Comparison of ENCODE assay signal across 8 cellular contexts in the genomic region with DNA sequence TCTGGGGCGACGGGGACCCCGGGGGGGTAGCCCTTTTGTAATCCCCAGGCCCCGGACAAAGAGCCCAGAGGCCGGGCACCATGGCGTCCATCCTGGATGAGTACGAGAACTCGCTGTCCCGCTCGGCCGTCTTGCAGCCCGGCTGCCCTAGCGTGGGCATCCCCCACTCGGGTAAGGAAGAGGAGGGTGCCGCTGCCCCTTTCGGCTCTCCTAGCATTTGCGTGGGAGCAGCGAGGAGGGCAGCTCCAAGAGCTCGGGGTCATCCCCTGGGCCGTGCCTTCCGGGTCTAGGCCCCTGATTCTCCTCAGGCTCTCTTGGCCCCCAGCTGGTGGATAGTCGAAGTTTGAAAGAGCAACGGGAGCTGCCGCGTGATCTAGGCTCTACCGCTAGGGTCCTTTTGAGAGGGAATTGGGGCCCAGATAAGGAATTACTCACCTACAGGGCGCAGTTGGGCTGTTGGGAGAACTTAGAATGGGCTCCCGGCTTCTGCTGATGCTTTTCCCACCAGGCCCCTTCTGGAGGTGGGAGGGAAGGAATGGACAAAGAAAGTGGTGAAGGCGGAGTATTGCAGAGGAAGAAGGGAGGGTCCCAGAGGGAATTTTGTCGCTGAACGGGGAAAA. TPM values are rescaled to one million over a fixed set of nuclear protein-coding genes. Genes with fewer than 3 reads are reported as not detected.
DNase-seq lines count a peak whose midpoint lies in the region; ATAC-seq and TF ChIP-seq lines count a peak whose summit lies in the region.

No MANE protein-coding gene starts in this region.

- H3K27me3 ChIP-seq in SK-N-SH (ENCODE audit: insufficient read depth) (no peaks in the 10 kb centered on the region), heart right ventricle (no peaks in the 10 kb centered on the region), psoas muscle (ENCODE audit: insufficient read depth in 3 of 3, low read length in 2 of 3) (no peaks in the 10 kb centered on the region)

- peaks cover 19% of the 10 kb centered on the region in 2 experiments for H3K36me3 ChIP-seq in SK-N-SH (replicated peaks in 1 of 2; ENCODE audit: control insufficient read depth in 1 of 2, insufficient read depth in 2 of 2, low read length in 1 of 2)
- peaks cover 0 to 43% (median 28%) of the 10 kb centered on the region in 9 donors for H3K36me3 ChIP-seq in heart right ventricle
- H3K36me3 ChIP-seq in psoas muscle (ENCODE audit: insufficient read depth in 1 of 2, low read depth in 1 of 2) = peaks cover 0 to 42% of the 10 kb centered on the region in 2 donors

- peak overlapping the region; percentile 99 for H3K27ac Mint-ChIP-seq in activated naive CD8-positive, alpha-beta T cell treated with anti-CD3 and anti-CD28 coated beads, Interleukin-2, amount 10 ng/mL, durations not matched to agents 7 days and 5 days

- peaks cover 31% of the 10 kb centered on the region for H3K79me2 ChIP-seq in SK-N-SH (ENCODE audit: insufficient read depth)

- H3K27me3 Mint-ChIP-seq in activated naive CD8-positive, alpha-beta T cell treated with anti-CD3 and anti-CD28 coated beads, Interleukin-2, amount 10 ng/mL, durations not matched to agents 7 days and 5 days = peaks cover 6% of the 10 kb centered on the region

- H3K4me3 ChIP-seq in AG10803 (ENCODE audit: low read length) (peak overlapping the region; percentile 94), SK-N-SH (ENCODE audit: low read depth in 2 of 2, low read length in 1 of 2) (peak overlapping the region; percentile 88 to 91), heart right ventricle (peak overlapping the region; percentile 57 to 99 (median 90)), psoas muscle (peak overlapping the region; percentile 98)

- WGBS in SK-N-SH (ENCODE audit: low lambda C conversion rate) = 2% methylated on average over 10 of the region's 31 CpGs
- 0 to 2% methylated on average over 31 of the region's 31 CpGs for WGBS in heart right ventricle, 2 donors
- WGBS in psoas muscle, 3 donors = 1 to 3% (median 2%) methylated on average over 27 to 31 of the region's 31 CpGs

- TF ChIP-seq EP300 in SK-N-SH (IDR thresholded peaks at IDR 0.05; ENCODE audit: borderline replicate concordance in 1 of 2, low read depth in 1 of 2, low read length in 1 of 2) = no peak

- H3K9me3 ChIP-seq in SK-N-SH (no peaks in the 10 kb centered on the region), heart right ventricle (no peaks in the 10 kb centered on the region), psoas muscle (no peaks in the 10 kb centered on the region)

- peak overlapping the region; percentile 36 to 85 for H3K27ac ChIP-seq in SK-N-SH (ENCODE audit: low read depth in 2 of 2, low read length in 1 of 2)
- peak overlapping the region; percentile 69 to 95 (median 86) for H3K27ac ChIP-seq in heart right ventricle
- peak overlapping the region; percentile 88 for H3K27ac ChIP-seq in psoas muscle

- peaks cover 18% of the 10 kb centered on the region for H3K36me3 Mint-ChIP-seq in activated naive CD8-positive, alpha-beta T cell treated with anti-CD3 and anti-CD28 coated beads, Interleukin-2, amount 10 ng/mL, durations not matched to agents 7 days and 5 days

- peak overlapping the region; percentile 86 for H3K9ac ChIP-seq in SK-N-SH

- CTCF ChIA-PET in SK-N-SH (lab: Yijun Ruan, JAX) = interaction anchor here (0.8 to 23.8 kb wide), 39 partner anchors 10 to 389 kb away, joined by 3 to 675 read pairs (median 4); a partner anchor contains a TSS

- TF ChIP-seq CTCF in AG10803 (conservative IDR thresholded peaks at IDR 0.05; ENCODE audit: low read length) (peak; percentile 64), SK-N-SH (IDR thresholded peaks at IDR 0.05) (peak; percentile 63), heart right ventricle (IDR thresholded peaks at IDR 0.05) (peak in 7 of 9 donors; percentile 15 to 47 (median 40)), psoas muscle (IDR thresholded peaks at IDR 0.05) (peak; percentile 43)

- peaks cover 6% of the 10 kb centered on the region; the same call in 1 of the 2 replicates for H4K20me1 ChIP-seq in SK-N-SH (ENCODE audit: insufficient read depth)

- H3K4me2 ChIP-seq in SK-N-SH = peak overlapping the region; percentile 91

- H3K9me2 ChIP-seq in SK-N-SH = no peaks in the 10 kb centered on the region

- DNase-seq in AG10803 (ENCODE audit: low read depth) = peak; percentile 70
- DNase-seq in HT-29 (ENCODE audit: low spot score) = peak; percentile 85
- peak; percentile 78 for DNase-seq in SK-N-SH
- DNase-seq in activated naive CD8-positive, alpha-beta T cell treated with anti-CD3 and anti-CD28 coated beads, Interleukin-2, amount 10 ng/mL, durations not matched to agents 7 days and 5 days = peak; percentile 69
- DNase-seq in heart right ventricle = peak in 1 of 2 donors; percentile 39
- peak; percentile 62 to 69 for DNase-seq in psoas muscle

- intact Hi-C loops in heart right ventricle (cut with DNase I) = loop anchor here in 9 of 10 donors (1.0 to 10.0 kb wide), 12 partner anchors 35 to 302 kb away; a partner anchor contains a TSS
- intact Hi-C loops in psoas muscle (cut with DNase I) = loop anchor here (5.0 kb wide), 4 partner anchors 142 to 377 kb away; a partner anchor contains a TSS

- TF ChIP-seq RAD21 in SK-N-SH (IDR thresholded peaks at IDR 0.05; ENCODE audit: low read length) = no peak

- ATAC-seq in GM18511 (IDR thresholded peaks at IDR 0.05; ENCODE audit: unreplicated experiment) = peak; percentile 57
- peak; percentile 46 for ATAC-seq in activated naive CD8-positive, alpha-beta T cell treated with anti-CD3 and anti-CD28 coated beads, Interleukin-2, amount 10 ng/mL, durations not matched to agents 7 days and 5 days (ENCODE audit: low read depth)
- ATAC-seq in heart right ventricle = peak; percentile 11 to 56 (median 46)
- ATAC-seq in psoas muscle = peak; percentile 52 to 72 (median 56)
- ATAC-seq in GM21717 (IDR thresholded peaks at IDR 0.05; ENCODE audit: unreplicated experiment) = no peak

- peak overlapping the region; percentile 98 for H3K4me3 Mint-ChIP-seq in activated naive CD8-positive, alpha-beta T cell treated with anti-CD3 and anti-CD28 coated beads, Interleukin-2, amount 10 ng/mL, durations not matched to agents 7 days and 5 days

- H3K9me3 Mint-ChIP-seq in activated naive CD8-positive, alpha-beta T cell treated with anti-CD3 and anti-CD28 coated beads, Interleukin-2, amount 10 ng/mL, durations not matched to agents 7 days and 5 days = no peaks in the 10 kb centered on the region

- H3F3A ChIP-seq in SK-N-SH (replicated peaks; ENCODE audit: insufficient read depth) = peaks cover 11% of the 10 kb centered on the region

- H3K4me1 Mint-ChIP-seq in activated naive CD8-positive, alpha-beta T cell treated with anti-CD3 and anti-CD28 coated beads, Interleukin-2, amount 10 ng/mL, durations not matched to agents 7 days and 5 days = peaks cover 25% of the 10 kb centered on the region

- H3K4me1 ChIP-seq in SK-N-SH (ENCODE audit: control insufficient read depth in 1 of 2, insufficient read depth in 2 of 2, low read depth in 1 of 2, low read length in 1 of 2) (peaks cover 0 to 14% of the 10 kb centered on the region in 2 experiments; a peak in 1 of 4 replicates), heart right ventricle (peaks cover 0 to 30% (median 20%) of the 10 kb centered on the region in 9 donors), psoas muscle (peaks cover 16% of the 10 kb centered on the region)

- H2AFZ ChIP-seq in SK-N-SH (ENCODE audit: low read depth) = peak overlapping the region; percentile 66; the same call in 1 of the 2 replicates

- POLR2A ChIA-PET in SK-N-SH (lab: Yijun Ruan, JAX) = interaction anchor here (0.5 to 1.5 kb wide), 5 partner anchors 17 to 131 kb away, joined by 3 to 9 read pairs (median 3); no protein-coding TSS in a partner anchor
- POLR2A ChIA-PET in activated naive CD8-positive, alpha-beta T cell treated with anti-CD3 and anti-CD28 coated beads, Interleukin-2, amount 10 ng/mL, durations not matched to agents 7 days and 5 days (lab: Charles Lee) = interaction anchor here (0.6 to 2.4 kb wide), 19 partner anchors 8 to 1540 kb away, joined by 3 to 41 read pairs (median 4); a partner anchor contains a TSS

RNA-seq across cellular contexts. Expression of a gene that starts 0.5 kb away (rescaled TPM):
- total RNA-seq in HT-29 (2014; rRNA removed; shearing (Covaris generic)) = 66.8 and 75.8 TPM in 2 replicates
- polyA plus RNA-seq in SK-N-SH (2012; rRNA removed) (13.5 and 14.1 TPM in 2 replicates), heart right ventricle (10 to 100 TPM; 10.5 to 12.2 TPM), psoas muscle (10 to 100 TPM in 2 of 3 donors, 1 to 10 TPM in 1; 8.4 to 16.9 (median 12.3) TPM)
- 4.9 and 8.1 TPM in 2 replicates for polyA plus RNA-seq in SK-N-SH (2012; cell fraction: cytosol; rRNA removed)
- polyA plus RNA-seq in SK-N-SH (2012; cell fraction: nucleus; rRNA removed) = 20.3 TPM in 2 replicates
- 10 to 100 TPM; 20.1 to 21.2 TPM for total RNA-seq in activated naive CD8-positive, alpha-beta T cell treated with anti-CD3 and anti-CD28 coated beads, Interleukin-2, amount 10 ng/mL, durations not matched to agents 7 days and 5 days
- total RNA-seq in heart right ventricle (10 to 100 TPM; 16.0 to 25.0 (median 21.5) TPM), psoas muscle (10 to 100 TPM in 3 of 4 donors, 1 to 10 TPM in 1; 8.1 to 20.5 (median 16.3) TPM)

RNA-seq across cellular contexts. Expression of a gene that starts 20.8 kb away (rescaled TPM):
- total RNA-seq in HT-29 (2014; rRNA removed; shearing (Covaris generic)) = 30.4 and 33.5 TPM in 2 replicates
- 0.49 and 0.62 TPM in 2 replicates for polyA plus RNA-seq in SK-N-SH (2012; rRNA removed)
- polyA plus RNA-seq in SK-N-SH (2012; cell fraction: cytosol; rRNA removed) = 0.55 TPM in 2 replicates
- polyA plus RNA-seq in SK-N-SH (2012; cell fraction: nucleus; rRNA removed) = 0.73 and 1.6 TPM in 2 replicates
- not detected for total RNA-seq in activated naive CD8-positive, alpha-beta T cell treated with anti-CD3 and anti-CD28 coated beads, Interleukin-2, amount 10 ng/mL, durations not matched to agents 7 days and 5 days
- not detected for total RNA-seq in heart right ventricle
- under 1 TPM in 1 of 2 donors, not detected in 1; 0.03 TPM for polyA plus RNA-seq in heart right ventricle
- total RNA-seq in psoas muscle = not detected
- polyA plus RNA-seq in psoas muscle = under 1 TPM in 2 of 3 donors, not detected in 1; 0.10 to 0.23 TPM

RNA-seq across cellular contexts. Expression of a gene that starts 34.3 kb away (rescaled TPM):
- 3.8 and 4.4 TPM in 2 replicates for total RNA-seq in HT-29 (2014; rRNA removed; shearing (Covaris generic))
- polyA plus RNA-seq in SK-N-SH (2012; rRNA removed) (0.03 TPM in 2 replicates), heart right ventricle (10 to 100 TPM in 1 of 2 donors, 1 to 10 TPM in 1; 8.7 to 10.2 TPM), psoas muscle (1 to 10 TPM; 4.0 to 6.1 (median 6.0) TPM)
- 0.01 and 0.03 TPM in 2 replicates for polyA plus RNA-seq in SK-N-SH (2012; cell fraction: cytosol; rRNA removed)
- 0.13 and 0.14 TPM in 2 replicates for polyA plus RNA-seq in SK-N-SH (2012; cell fraction: nucleus; rRNA removed)
- total RNA-seq in activated naive CD8-positive, alpha-beta T cell treated with anti-CD3 and anti-CD28 coated beads, Interleukin-2, amount 10 ng/mL, durations not matched to agents 7 days and 5 days = under 1 TPM in 1 of 2 experiments, not detected in 1; 0.11 TPM
- total RNA-seq in heart right ventricle (10 to 100 TPM in 8 of 10 donors, 1 to 10 TPM in 2; 6.5 to 24.8 (median 16.6) TPM), psoas muscle (10 to 100 TPM in 1 of 4 donors, 1 to 10 TPM in 3; 7.2 to 13.1 (median 9.2) TPM)

RNA-seq across cellular contexts. Expression of a gene that starts 51.0 kb away (rescaled TPM):
- 481 and 534 TPM in 2 replicates for total RNA-seq in HT-29 (2014; rRNA removed; shearing (Covaris generic))
- polyA plus RNA-seq in SK-N-SH (2012; rRNA removed) (0.58 and 2.0 TPM in 2 replicates), heart right ventricle (under 1 TPM; 0.22 to 0.43 TPM), psoas muscle (under 1 TPM; 0.03 to 0.19 (median 0.17) TPM)
- 0.55 and 1.2 TPM in 2 replicates for polyA plus RNA-seq in SK-N-SH (2012; cell fraction: cytosol; rRNA removed)
- polyA plus RNA-seq in SK-N-SH (2012; cell fraction: nucleus; rRNA removed) = 1.8 and 2.0 TPM in 2 replicates
- total RNA-seq in activated naive CD8-positive, alpha-beta T cell treated with anti-CD3 and anti-CD28 coated beads, Interleukin-2, amount 10 ng/mL, durations not matched to agents 7 days and 5 days = 1 to 10 TPM; 6.6 to 7.3 TPM
- total RNA-seq in heart right ventricle (1 to 10 TPM in 2 of 10 donors, under 1 TPM in 7, not detected in 1; 0.17 to 1.9 (median 0.47) TPM), psoas muscle (under 1 TPM; 0.19 to 0.54 (median 0.24) TPM)

RNA-seq across cellular contexts. Expression of a gene that starts 58.5 kb away (rescaled TPM):
- total RNA-seq in HT-29 (2014; rRNA removed; shearing (Covaris generic)) = 13.6 and 16.6 TPM in 2 replicates
- polyA plus RNA-seq in SK-N-SH (2012; rRNA removed) = 9.3 and 12.3 TPM in 2 replicates
- polyA plus RNA-seq in SK-N-SH (2012; cell fraction: cytosol; rRNA removed) = 4.5 and 6.0 TPM in 2 replicates
- polyA plus RNA-seq in SK-N-SH (2012; cell fraction: nucleus; rRNA removed) = 8.1 and 10.9 TPM in 2 replicates
- total RNA-seq in activated naive CD8-positive, alpha-beta T cell treated with anti-CD3 and anti-CD28 coated beads, Interleukin-2, amount 10 ng/mL, durations not matched to agents 7 days and 5 days = 10 to 100 TPM; 13.9 to 14.1 TPM
- 1 to 10 TPM in 7 of 10 donors, under 1 TPM in 3; 0.31 to 4.8 (median 1.7) TPM for total RNA-seq in heart right ventricle
- 1 to 10 TPM; 1.7 to 7.6 TPM for polyA plus RNA-seq in heart right ventricle
- total RNA-seq in psoas muscle = 100 to 1,000 TPM in 2 of 4 donors, 10 to 100 TPM in 1, 1 to 10 TPM in 1; 3.7 to 243 (median 96.3) TPM
- 100 to 1,000 TPM in 1 of 3 donors, 10 to 100 TPM in 2; 14.0 to 129 (median 49.0) TPM for polyA plus RNA-seq in psoas muscle

Comparison
In these comparisons a context has a peak if more than half of its experiments do, and no peak if none do; other contexts are left out.
1. RNA of a gene that starts 20.8 kb away (total RNA-seq): 30.4 to 33.5 TPM in HT-29; not detected in activated naive CD8-positive, alpha-beta T cell treated with anti-CD3 and anti-CD28 coated beads, Interleukin-2, amount 10 ng/mL, durations not matched to agents 7 days and 5 days, not detected in heart right ventricle and not detected in psoas muscle; every median in the first group is over 10 times any median in the second.
2. Peak in every context shown above with its lines, with median percentiles within 50 percentile points of each other: H3K4me3 ChIP-seq, CTCF ChIP-seq and H3K27ac ChIP-seq.